In genomic region chr4:136457577-136457976, GRCh38 we compare ENCODE assay signal across 9 cellular contexts.
"Had no signal": no experiment of that assay in that cellular context is flagged by ENCODE, and none has a peak within 500 bp of the region (broad histone marks: within the 10 kb centered on the region; RNA-seq: fewer than 3 reads in every experiment).

No MANE protein-coding gene starts in this region.

- H3K4me3 Mint-ChIP-seq: HFFc6, IgD-negative memory B cell had no signal

- H3K36me3 ChIP-seq: HAP-1 had no signal

- H3K27ac ChIP-seq: GM23248, HL-60 had no signal

- H3K36me3 Mint-ChIP-seq: IgD-negative memory B cell had no signal

- H3K9me3 ChIP-seq: HAP-1 had no signal

- DNase-seq: GM23248, GOT3, H7, HFFc6 had no signal

- H3K4me3 ChIP-seq: GM23248, HAP-1 had no signal

- H2AFZ ChIP-seq: GM23248 had no signal

- ATAC-seq: HCT116, HepG2 had no signal

- H3K9ac ChIP-seq: GM23248 had no signal

- H3K27ac Mint-ChIP-seq: HFFc6, IgD-negative memory B cell had no signal

- H3K4me1 Mint-ChIP-seq: IgD-negative memory B cell had no signal
